ENCODE assay signal across 16 cellular contexts in genomic region chr12:102454808-102455760, GRCh38. TPM values are rescaled to one million over a fixed set of nuclear protein-coding genes. Genes with fewer than 3 reads are reported as not detected.
DNase-seq lines count a peak whose midpoint lies in the region; ATAC-seq and TF ChIP-seq lines count a peak whose summit lies in the region.
"Had no signal": no experiment of that assay in that cellular context is flagged by ENCODE, and none has a peak within 500 bp of the region (broad histone marks: within the 10 kb centered on the region; RNA-seq: fewer than 3 reads in every experiment).

No MANE protein-coding gene starts in this region.

- no peak overlapping the region for H4K8ac ChIP-seq in trophoblast cell (ENCODE audit: low read depth, low read length)

- H4K91ac ChIP-seq in trophoblast cell (ENCODE audit: low read depth, low read length) = no peak overlapping the region

- H2BK12ac ChIP-seq in trophoblast cell (ENCODE audit: low read length) = no peak overlapping the region

- H3K4me3 ChIP-seq in gastroesophageal sphincter (no peak overlapping the region), trophoblast cell (ENCODE audit: low read depth, low read length) (no peak overlapping the region)

- no peak overlapping the region for H2BK120ac ChIP-seq in trophoblast cell (ENCODE audit: insufficient read depth, low read length, poor library complexity)

- H3K27me3 ChIP-seq in gastroesophageal sphincter = no peaks in the 10 kb centered on the region
- H3K27me3 ChIP-seq in trophoblast cell (ENCODE audit: insufficient read depth, low read length) = no peaks in the 10 kb centered on the region

- WGBS in gastroesophageal sphincter (ENCODE audit: low coverage in 1 of 2), 2 donors = 68 to 90% methylated on average over 3 to 4 of the region's 4 CpGs
- WGBS in trophoblast cell (ENCODE audit: extremely low coverage, insufficient coverage, insufficient read length) = no CpG with 5 or more reads among the region's 4 CpGs

- H3K4ac ChIP-seq in trophoblast cell (ENCODE audit: low read depth, low read length) = no peak overlapping the region

- H3K36me3 ChIP-seq in gastroesophageal sphincter (no peaks in the 10 kb centered on the region), trophoblast cell (ENCODE audit: control insufficient read depth in 1 of 2, insufficient read depth in 2 of 2, low read length in 2 of 2) (no peaks in the 10 kb centered on the region)

- TF ChIP-seq EP300 in gastroesophageal sphincter (IDR thresholded peaks at IDR 0.05) = no peak

- H3K23ac ChIP-seq in trophoblast cell (ENCODE audit: low read length) = no peak overlapping the region

- TF ChIP-seq CTCF in gastroesophageal sphincter (IDR thresholded peaks at IDR 0.05) = no peak

- H2BK5ac ChIP-seq in trophoblast cell (ENCODE audit: low read depth, low read length, poor library complexity) = no peak overlapping the region

- H3K27ac ChIP-seq in gastroesophageal sphincter = peak overlapping the region in 1 of 4 donors; percentile 51
- H3K27ac ChIP-seq in trophoblast cell (ENCODE audit: low read depth, low read length) = no peak overlapping the region
- H3K27ac ChIP-seq: VCaP had no signal

- peak overlapping the region; percentile 67 for H3K9ac ChIP-seq in trophoblast cell (ENCODE audit: low read length)

- ATAC-seq in gastroesophageal sphincter = peak; percentile 85

- H3K4me1 ChIP-seq in gastroesophageal sphincter (peaks cover 0 to 5% (median 0%) of the 10 kb centered on the region in 3 donors), trophoblast cell (ENCODE audit: control insufficient read depth in 1 of 2, insufficient read depth in 2 of 2, low read length in 2 of 2) (no peaks in the 10 kb centered on the region)

- TF ChIP-seq POLR2A in gastroesophageal sphincter (IDR thresholded peaks at IDR 0.05) = no peak

- no peak overlapping the region for H4K12ac ChIP-seq in trophoblast cell (ENCODE audit: low read depth, low read length)

- no peak overlapping the region for H3K4me2 ChIP-seq in trophoblast cell (ENCODE audit: low read length)

- H3K18ac ChIP-seq in trophoblast cell (ENCODE audit: low read length) = no peak overlapping the region

- H2AK5ac ChIP-seq in trophoblast cell (ENCODE audit: low read length) = no peak overlapping the region

- H3K9me3 ChIP-seq in gastroesophageal sphincter (no peaks in the 10 kb centered on the region), trophoblast cell (ENCODE audit: insufficient read depth, low read depth, low read length) (no peaks in the 10 kb centered on the region)

- H2AFZ ChIP-seq in trophoblast cell (ENCODE audit: insufficient read depth, low read length, poor library complexity) = no peak overlapping the region

- H3K79me2 ChIP-seq in trophoblast cell (ENCODE audit: control insufficient read depth, insufficient read depth, low read length, poor library complexity) = no peaks in the 10 kb centered on the region

- no peaks in the 10 kb centered on the region for H3K79me1 ChIP-seq in trophoblast cell (ENCODE audit: low read length)

- H3K14ac ChIP-seq in trophoblast cell (ENCODE audit: low read length) = no peak overlapping the region

- DNase-seq in AG20443 (ENCODE audit: low spot score) (peak; percentile 65), SIG-M5 treated with dmso at 0.1 percent for 504 hours (lab: John Stamatoyannopoulos, UW; ENCODE audit: unreplicated experiment) (peak; percentile 85), trophoblast cell (peak; percentile 8 to 47), GOT3 (lab: John Stamatoyannopoulos, UW) (no peak), NCI-H2029 (lab: John Stamatoyannopoulos, UW) (no peak), SK-N-DZ (ENCODE audit: low spot score) (no peak)
- no peak for DNase-seq in activated CD4-positive, alpha-beta T cell treated with anti-CD3 and anti-CD28 coated beads for 4 hours
- DNase-seq: activated CD8-positive, alpha-beta memory T cell treated with anti-CD3 and anti-CD28 coated beads, Interleukin-2, amount 50 U/mL, for 4 hours; amniotic stem cell; cortex of kidney; kidney glomerular epithelial cell; NCI-H1092; NCI-H524; stimulated activated CD4-positive, alpha-beta T cell treated with anti-CD3 and anti-CD28 coated beads, Interleukin-15, amount 100 ng/mL, for 24 hours had no signal

RNA-seq across cellular contexts. Expression of gene IGF1, which starts 25.3 kb away (rescaled TPM):
- 10 to 100 TPM; 17.3 to 58.7 (median 43.1) TPM for total RNA-seq in gastroesophageal sphincter
- polyA plus RNA-seq in trophoblast cell (2013) = 8.9 and 10.7 TPM in 2 replicates
- not detected in 2 replicates for polyA plus RNA-seq in SK-N-DZ (2014; cell fraction: cytosol; rRNA removed)
- polyA plus RNA-seq in SK-N-DZ (2014; cell fraction: nucleus; rRNA removed) = not detected in 2 replicates

Comparison
In these comparisons a context has a peak if more than half of its experiments do, and no peak if none do; other contexts are left out.
1. DNase-seq: peak in AG20443 (single experiment), SIG-M5 treated with dmso at 0.1 percent for 504 hours (single experiment) and trophoblast cell (2 of 2); none in GOT3 (single experiment), activated CD4-positive, alpha-beta T cell treated with anti-CD3 and anti-CD28 coated beads for 4 hours (0 of 2), NCI-H2029 (single experiment) and SK-N-DZ (single experiment).